Comparison of ENCODE assay signal across 18 cellular contexts in genomic region chr18:25137133-25137472, GRCh38.
"Had no signal": no experiment of that assay in that cellular context is flagged by ENCODE, and none has a peak within 500 bp of the region (broad histone marks: within the 10 kb centered on the region; RNA-seq: fewer than 3 reads in every experiment).

No MANE protein-coding gene starts in this region.

- H3K4me1 ChIP-seq: prostate gland, SJSA1 had no signal

- H3K9me3 Mint-ChIP-seq: neural crest cell had no signal

- H3K36me3 ChIP-seq: gastrocnemius medialis, lower lobe of right lung, prostate gland, sigmoid colon, SJSA1, thyroid gland, WERI-Rb-1 had no signal

- H3K36me3 Mint-ChIP-seq: activated naive CD8-positive, alpha-beta T cell had no signal

- ATAC-seq: gastrocnemius medialis, lower lobe of right lung had no signal

- H3K27ac Mint-ChIP-seq: activated naive CD8-positive, alpha-beta T cell had no signal

- H3K4me3 Mint-ChIP-seq: activated naive CD8-positive, alpha-beta T cell; neural crest cell had no signal

- DNase-seq: activated CD4-positive, alpha-beta T cell treated with anti-CD3 and anti-CD28 coated beads for 1 hour; activated CD4-positive, alpha-beta T cell treated with anti-CD3 and anti-CD28 coated beads, Interleukin-2, amount 50 U/mL, for 4 hours; activated gamma-delta T cell treated with Interleukin-2 at 50 U/mL for 16 hours; amniotic stem cell; central memory CD4-positive, alpha-beta T cell; erythroblast; gastrocnemius medialis; lower lobe of right lung; midbrain; sigmoid colon; stimulated activated CD8-positive, alpha-beta memory T cell treated with anti-CD3 and anti-CD28 coated beads, Interleukin-4, amount 100 ng/mL, for 48 hours; stimulated activated naive CD4-positive, alpha-beta T cell treated with Interleukin-2 at 50 U/mL for 16 hours; thyroid gland; WERI-Rb-1 had no signal

- H3K4me3 ChIP-seq: gastrocnemius medialis, lower lobe of right lung, prostate gland, sigmoid colon, SJSA1, thyroid gland had no signal

- H3K27ac ChIP-seq: lower lobe of right lung, prostate gland, SJSA1, thyroid gland, WERI-Rb-1 had no signal

- H3K9me3 ChIP-seq: gastrocnemius medialis, lower lobe of right lung, prostate gland, sigmoid colon, SJSA1, thyroid gland had no signal

- H3K27me3 Mint-ChIP-seq: activated naive CD8-positive, alpha-beta T cell had no signal

- H3K27me3 ChIP-seq: gastrocnemius medialis, sigmoid colon, SJSA1, thyroid gland had no signal
